In genomic region chr1:184959626-184960025, GRCh38 we compare ENCODE assay signal across 24 cellular contexts. TPM values are rescaled to one million over a fixed set of nuclear protein-coding genes. Genes with fewer than 3 reads are reported as not detected.
DNase-seq lines count a peak whose midpoint lies in the region; ATAC-seq and TF ChIP-seq lines count a peak whose summit lies in the region.
"Had no signal": no experiment of that assay in that cellular context is flagged by ENCODE, and none has a peak within 500 bp of the region (broad histone marks: within the 10 kb centered on the region; RNA-seq: fewer than 3 reads in every experiment).

No MANE protein-coding gene starts in this region.

- H3K9me3 ChIP-seq in left ventricle myocardium inferior (replicated peaks) (no peaks in the 10 kb centered on the region), gastrocnemius medialis (no peaks in the 10 kb centered on the region)
- no peaks in the 10 kb centered on the region for H3K9me3 ChIP-seq in naive thymus-derived CD4-positive, alpha-beta T cell (ENCODE audit: control insufficient read depth in 2 of 3, low read length in 3 of 3)
- H3K9me3 ChIP-seq: A549, BE2C, ovary, tibial nerve had no signal

- peak overlapping the region; percentile 3 for H3K27ac Mint-ChIP-seq in central memory CD8-positive, alpha-beta T cell (ENCODE audit: low read depth)
- no peak overlapping the region for H3K27ac Mint-ChIP-seq in naive thymus-derived CD4-positive, alpha-beta T cell

- POLR2A ChIA-PET in naive thymus-derived CD4-positive, alpha-beta T cell (lab: Charles Lee), result no interaction called here

- no peak overlapping the region for H3K4me3 Mint-ChIP-seq in central memory CD8-positive, alpha-beta T cell
- H3K4me3 Mint-ChIP-seq in naive thymus-derived CD4-positive, alpha-beta T cell, result no peak overlapping the region
- H3K4me3 Mint-ChIP-seq: activated T-cell treated with anti-CD3 and anti-CD28 coated beads, Interleukin-2, amount 50 U/mL, for 4 hours; natural killer cell treated with Interleukin-12 subunit alpha and Interleukin-12 subunit beta and Interleukin-15 and Interleukin-18, amount 100 ng/mL, for 72 hours had no signal

- peaks cover 38% of the 10 kb centered on the region for H3K4me1 Mint-ChIP-seq in central memory CD8-positive, alpha-beta T cell
- H3K4me1 Mint-ChIP-seq in naive thymus-derived CD4-positive, alpha-beta T cell, result peaks cover 0 to 4% (median 0%) of the 10 kb centered on the region in 7 donors

- DNase-seq in EH (ENCODE audit: low read depth) (peak; percentile 43), left ventricle myocardium inferior (no peak), gastrocnemius medialis (no peak), NCI-H748 treated with DMSO at 0.1 percent for 48 hours (lab: John Stamatoyannopoulos, UW) (no peak), NCI-H82 (lab: John Stamatoyannopoulos, UW) (no peak)
- DNase-seq in central memory CD8-positive, alpha-beta T cell (ENCODE audit: low spot score in 2 of 2), result no peak
- no peak for DNase-seq in naive thymus-derived CD4-positive, alpha-beta T cell
- DNase-seq: activated CD8-positive, alpha-beta memory T cell treated with anti-CD3 and anti-CD28 coated beads for 24 hours; activated naive CD4-positive, alpha-beta T cell treated with Interleukin-2 at 50 U/mL for 16 hours; activated T-cell treated with anti-CD3 and anti-CD28 coated beads, Interleukin-2, amount 50 U/mL, for 4 hours; BE2C; COR-L47; DND-41; Karpas-422; NCI-H187; NCI-H2227 treated with DMSO at 0.1 percent for 48 hours; ovary; stimulated activated naive CD4-positive, alpha-beta T cell had no signal

- TF ChIP-seq POLR2A in gastrocnemius medialis (IDR thresholded peaks at IDR 0.05), result no peak

- H3K4me1 ChIP-seq in left ventricle myocardium inferior (peaks cover 73% of the 10 kb centered on the region), gastrocnemius medialis (peaks cover 19 to 22% of the 10 kb centered on the region in 2 donors)
- no peaks in the 10 kb centered on the region for H3K4me1 ChIP-seq in naive thymus-derived CD4-positive, alpha-beta T cell (ENCODE audit: control insufficient read depth in 2 of 2, insufficient read depth in 2 of 2, low read length in 2 of 2)
- H3K4me1 ChIP-seq: A549, BE2C had no signal

- peak overlapping the region; percentile 91 for H3K27ac ChIP-seq in left ventricle myocardium inferior (replicated peaks)
- H3K27ac ChIP-seq in gastrocnemius medialis, result peak overlapping the region in 3 of 4 donors; percentile 1 to 71 (median 38)
- H3K27ac ChIP-seq in naive thymus-derived CD4-positive, alpha-beta T cell (ENCODE audit: low read depth, low read length), result no peak overlapping the region
- H3K27ac ChIP-seq: A549, ovary, skin epidermis had no signal

- H3K27me3 ChIP-seq in left ventricle myocardium inferior (ENCODE audit: low read depth) (no peaks in the 10 kb centered on the region), gastrocnemius medialis (no peaks in the 10 kb centered on the region)
- no peaks in the 10 kb centered on the region for H3K27me3 ChIP-seq in naive thymus-derived CD4-positive, alpha-beta T cell (ENCODE audit: control insufficient read depth in 2 of 2, insufficient read depth in 2 of 2, low read length in 2 of 2)
- H3K27me3 ChIP-seq: ovary, tibial nerve had no signal

- H3K36me3 ChIP-seq in left ventricle myocardium inferior (peaks cover 4% of the 10 kb centered on the region), gastrocnemius medialis (no peaks in the 10 kb centered on the region)
- no peaks in the 10 kb centered on the region for H3K36me3 ChIP-seq in naive thymus-derived CD4-positive, alpha-beta T cell (ENCODE audit: control insufficient read depth in 2 of 3, insufficient read depth in 3 of 3, low read length in 3 of 3)
- H3K36me3 ChIP-seq: BE2C, ovary had no signal

- CTCF ChIA-PET in naive thymus-derived CD4-positive, alpha-beta T cell (lab: Charles Lee), result no interaction called here

- peaks cover 21% of the 10 kb centered on the region for H3K36me3 Mint-ChIP-seq in central memory CD8-positive, alpha-beta T cell (ENCODE audit: insufficient read depth)
- peaks cover 0 to 15% (median 0%) of the 10 kb centered on the region in 5 donors for H3K36me3 Mint-ChIP-seq in naive thymus-derived CD4-positive, alpha-beta T cell

- no peak for ATAC-seq in central memory CD8-positive, alpha-beta T cell (replicated peaks; ENCODE audit: extremely low read depth, poor library complexity, severe bottlenecking)
- peak; percentile 66 to 75 for ATAC-seq in gastrocnemius medialis
- ATAC-seq in naive thymus-derived CD4-positive, alpha-beta T cell, result no peak
- ATAC-seq in HG02840 (IDR thresholded peaks at IDR 0.05; ENCODE audit: low FRiP score, unreplicated experiment), result no peak
- ATAC-seq: A549; activated T-cell treated with anti-CD3 and anti-CD28 coated beads, Interleukin-2, amount 50 U/mL, for 4 hours; natural killer cell treated with Interleukin-12 subunit alpha and Interleukin-12 subunit beta and Interleukin-15 and Interleukin-18, amount 100 ng/mL, for 72 hours had no signal

- peak overlapping the region; percentile 39 for H3K4me3 ChIP-seq in left ventricle myocardium inferior
- no peak overlapping the region for H3K4me3 ChIP-seq in gastrocnemius medialis
- no peak overlapping the region for H3K4me3 ChIP-seq in naive thymus-derived CD4-positive, alpha-beta T cell (ENCODE audit: low read length)
- H3K4me3 ChIP-seq: A549, ovary, skin epidermis, tibial nerve had no signal

- TF ChIP-seq CTCF in left ventricle myocardium inferior (IDR thresholded peaks at IDR 0.05; ENCODE audit: borderline replicate concordance) (no peak), gastrocnemius medialis (IDR thresholded peaks at IDR 0.05 in 4 of 5, conservative IDR thresholded peaks at IDR 0.05 in 1 of 5) (no peak)

- intact Hi-C loops in left ventricle myocardium inferior (cut with micrococcal nuclease), result loop anchor here (10.0 kb wide), 1 partner anchor 65 kb away; no protein-coding TSS in a partner anchor
- intact Hi-C loops in gastrocnemius medialis (cut with DNase I; ENCODE audit: low total_unique reads), result no loop called here
- intact Hi-C loops in naive thymus-derived CD4-positive, alpha-beta T cell (cut with micrococcal nuclease), result no loop called here

- in situ Hi-C loops in gastrocnemius medialis (cut with MboI; ENCODE audit: low sequenced_read_pairs in 4 of 4), result no loop called here

- peaks cover 5% of the 10 kb centered on the region for H3K9me3 Mint-ChIP-seq in central memory CD8-positive, alpha-beta T cell
- H3K9me3 Mint-ChIP-seq in naive thymus-derived CD4-positive, alpha-beta T cell, result peaks cover 0 to 3% (median 0%) of the 10 kb centered on the region in 11 donors
- H3K9me3 Mint-ChIP-seq: activated T-cell treated with anti-CD3 and anti-CD28 coated beads, Interleukin-2, amount 50 U/mL, for 4 hours had no signal

- no peaks in the 10 kb centered on the region for H3K27me3 Mint-ChIP-seq in central memory CD8-positive, alpha-beta T cell
- H3K27me3 Mint-ChIP-seq in naive thymus-derived CD4-positive, alpha-beta T cell, result peaks cover 0 to 10% (median 3%) of the 10 kb centered on the region in 5 donors
- H3K27me3 Mint-ChIP-seq: natural killer cell treated with Interleukin-12 subunit alpha and Interleukin-12 subunit beta and Interleukin-15 and Interleukin-18, amount 100 ng/mL, for 72 hours had no signal

RNA-seq across cellular contexts. Expression of gene NIBAN1, which starts 14.7 kb away (rescaled TPM):
- total RNA-seq in left ventricle myocardium inferior (248 TPM), gastrocnemius medialis (100 to 1,000 TPM in 1 of 4 donors, 10 to 100 TPM in 3; 11.7 to 125 (median 19.7) TPM)
- 10 to 100 TPM in 2 of 5 experiments, 1 to 10 TPM in 3; 1.7 to 41.6 (median 4.6) TPM for total RNA-seq in naive thymus-derived CD4-positive, alpha-beta T cell
- polyA plus RNA-seq in naive thymus-derived CD4-positive, alpha-beta T cell, result under 1 TPM; 0.20 to 0.50 TPM
- total RNA-seq: OCI-LY7 had no signal

Comparison
In these comparisons a context has a peak if more than half of its experiments do, and no peak if none do; other contexts are left out.
1. ATAC-seq: peak in gastrocnemius medialis (2 of 2); none in central memory CD8-positive, alpha-beta T cell (single experiment), naive thymus-derived CD4-positive, alpha-beta T cell (single experiment) and HG02840 (single experiment).